In the genomic region with DNA sequence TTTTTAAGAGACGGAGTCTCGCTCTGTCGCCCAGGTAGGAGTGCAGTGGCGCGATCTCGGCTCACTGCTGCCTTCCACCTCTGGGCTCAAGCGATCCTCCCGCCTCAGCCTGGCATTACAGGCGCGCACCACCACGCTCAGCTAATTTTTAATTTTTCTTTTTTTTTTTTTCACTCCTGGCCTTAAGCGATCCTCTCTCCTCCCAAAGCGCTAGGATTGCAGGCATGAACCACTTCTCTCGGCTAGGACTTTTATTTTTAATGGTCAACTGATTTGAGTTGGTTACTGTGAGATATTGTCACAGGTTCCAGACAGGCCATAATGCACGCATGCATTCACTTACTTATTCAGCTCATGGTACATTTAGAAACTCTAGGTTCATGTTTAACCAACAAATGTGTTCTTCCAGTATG, we compare ENCODE assay signal across 1 cellular context.
TF ChIP-seq lines count a peak whose summit lies in the region.

No MANE protein-coding gene starts in this region.

TF ChIP-seq in WTC11, 78 proteins besides CTCF, POLR2A, EP300 and RAD21:
- TF ChIP-seq GTF2I (CRISPR knock-in tag; conservative IDR thresholded peaks at IDR 0.05) (peak; percentile 45; the same call in 1 of the 2 replicates), ELF4 (CRISPR knock-in tag; IDR thresholded peaks at IDR 0.05; ENCODE audit: low read depth) (no peak)
